Comparison of ENCODE assay signal across 8 cellular contexts in the genomic region with DNA sequence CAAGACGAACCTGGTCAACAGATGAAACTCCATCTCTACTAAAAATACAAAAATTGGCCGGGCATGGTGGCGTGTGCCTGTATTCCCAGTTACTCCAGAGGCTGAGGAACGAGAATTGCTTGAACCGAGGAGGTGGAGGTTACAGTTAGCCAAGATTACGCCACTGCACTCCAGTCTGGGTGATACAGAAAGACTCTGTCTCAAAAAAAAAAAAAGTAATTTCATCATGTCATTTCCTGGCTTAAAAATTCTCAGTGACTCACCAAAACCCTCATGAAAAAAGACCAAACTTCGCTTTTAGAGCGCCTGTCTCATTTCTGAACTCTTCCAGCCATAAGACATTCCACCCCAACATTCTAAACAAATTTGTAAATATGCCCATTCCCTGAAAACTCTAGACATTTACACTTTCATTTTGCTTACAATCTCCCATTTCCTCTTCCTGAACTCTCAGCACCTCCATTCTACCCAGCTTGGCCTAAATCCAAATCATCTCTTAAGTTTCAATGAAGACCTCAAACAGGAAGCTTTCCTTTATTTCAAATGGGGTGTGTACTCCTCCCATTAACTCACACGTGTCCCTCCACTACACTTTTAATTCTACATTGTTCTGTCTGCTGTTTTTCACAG. TPM values are rescaled to one million over a fixed set of nuclear protein-coding genes. Genes with fewer than 3 reads are reported as not detected.
DNase-seq lines count a peak whose midpoint lies in the region; TF ChIP-seq lines count a peak whose summit lies in the region.

No MANE protein-coding gene starts in this region.

- no peaks in the 10 kb centered on the region for H3K9me3 ChIP-seq in breast epithelium

- peak overlapping the region; percentile 66 to 78 for H3K27ac ChIP-seq in breast epithelium

- DNase-seq in ELR (ENCODE audit: low read depth), result peak; percentile 92
- peak; percentile 77 for DNase-seq in NCI-H69 (lab: John Stamatoyannopoulos, UW)
- DNase-seq in breast epithelium (ENCODE audit: low spot score in 2 of 2), result no peak
- peak; percentile 70 for DNase-seq in non-pigmented ciliary epithelial cell (ENCODE audit: low read depth)
- no peak for DNase-seq in NCI-H128 (lab: John Stamatoyannopoulos, UW; ENCODE audit: unreplicated experiment)
- DNase-seq in nucleus accumbens (lab: John Stamatoyannopoulos, UW), result no peak
- DNase-seq in NCI-H146 (lab: John Stamatoyannopoulos, UW), result no peak
- no peak for DNase-seq in activated CD8-positive, alpha-beta memory T cell treated with anti-CD3 and anti-CD28 coated beads, Interleukin-2, amount 50 U/mL, for 4 hours

- no peaks in the 10 kb centered on the region for H3K27me3 ChIP-seq in breast epithelium

- peak overlapping the region in 2 of 3 donors; percentile 4 to 50 for H3K4me3 ChIP-seq in breast epithelium

- peaks cover 0 to 3% of the 10 kb centered on the region in 2 donors for H3K4me1 ChIP-seq in breast epithelium

- intact Hi-C loops in breast epithelium (cut with DNase I; ENCODE audit: low total_unique reads), result no loop called here

- no peak for TF ChIP-seq POLR2A in breast epithelium (IDR thresholded peaks at IDR 0.05)

- no peaks in the 10 kb centered on the region for H3K36me3 ChIP-seq in breast epithelium

- no peak for TF ChIP-seq CTCF in breast epithelium (IDR thresholded peaks at IDR 0.05)

RNA-seq across cellular contexts. Expression of a gene that starts 50.5 kb away (rescaled TPM):
- total RNA-seq in breast epithelium, result 100 to 1,000 TPM in 1 of 3 donors, 10 to 100 TPM in 2; 91.1 to 126 (median 96.0) TPM

Comparison
In these comparisons a context has a peak if more than half of its experiments do, and no peak if none do; other contexts are left out.
1. DNase-seq: peak in ELR (single experiment), NCI-H69 (single experiment) and non-pigmented ciliary epithelial cell (single experiment); none in breast epithelium (0 of 2), NCI-H128 (single experiment), nucleus accumbens (0 of 56), NCI-H146 (single experiment) and activated CD8-positive, alpha-beta memory T cell treated with anti-CD3 and anti-CD28 coated beads, Interleukin-2, amount 50 U/mL, for 4 hours (single experiment).